ENCODE assay signal across 32 cellular contexts in the genomic region with DNA sequence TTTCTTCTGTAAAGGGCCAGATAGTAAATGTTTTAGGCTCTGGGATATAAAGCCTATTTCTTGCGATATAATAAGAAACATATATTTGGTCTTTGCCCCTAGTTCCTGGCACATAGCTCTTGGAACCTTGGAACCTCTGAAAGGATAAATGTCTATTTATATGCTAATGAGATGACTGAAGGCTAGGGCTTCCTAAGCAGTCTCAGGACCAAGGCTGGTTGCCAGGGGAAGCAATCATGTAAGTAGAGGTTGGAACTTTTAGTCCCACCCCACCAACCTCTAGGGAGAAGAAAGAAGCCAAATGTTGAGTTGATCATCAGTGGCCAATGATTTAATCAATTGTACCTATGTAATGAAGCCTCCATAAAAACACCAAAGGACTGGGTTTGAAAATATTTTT.
"Had no signal": no experiment of that assay in that cellular context is flagged by ENCODE, and none has a peak within 500 bp of the region (broad histone marks: within the 10 kb centered on the region; RNA-seq: fewer than 3 reads in every experiment).

No MANE protein-coding gene starts in this region.

- ATAC-seq: activated CD4-positive, CD25-positive, alpha-beta regulatory T cell treated with anti-CD3 and anti-CD28 coated beads, Interleukin-2, amount 50 U/mL, for 24 hours; activated naive CD4-positive, alpha-beta T cell treated with anti-CD3 and anti-CD28 coated beads, Interleukin-2, amount 50 U/mL, for 72 hours; activated T-cell treated with anti-CD3 and anti-CD28 coated beads, Interleukin-2, amount 50 U/mL, for 4 hours; K562 had no signal

- DNase-seq: activated CD4-positive, alpha-beta memory T cell treated with anti-CD3 and anti-CD28 coated beads for 36 hours; activated CD4-positive, alpha-beta T cell treated with anti-CD3 and anti-CD28 coated beads for 4 hours; activated CD4-positive, alpha-beta T cell treated with anti-CD3 and anti-CD28 coated beads, Interleukin-2, amount 50 U/mL, for 1 hour; activated CD8-positive, alpha-beta memory T cell treated with anti-CD3 and anti-CD28 coated beads, Interleukin-2, amount 50 U/mL, for 4 hours; activated gamma-delta T cell treated with Interleukin-2 at 50 U/mL for 16 hours; activated naive CD4-positive, alpha-beta T cell treated with anti-CD3 and anti-CD28 coated beads for 36 hours; activated T-cell treated with anti-CD3 and anti-CD28 coated beads for 4 hours; activated T-cell treated with anti-CD3 and anti-CD28 coated beads, Interleukin-2, amount 50 U/mL, for 4 hours; adrenal gland; central memory CD4-positive, alpha-beta T cell; NCI-H1092 treated with DMSO at 0.1 percent for 48 hours; NCI-H1417; NCI-H146; NCI-H187; NCI-H2029 treated with DMSO at 0.1 percent for 48 hours; NCI-H2107; NCI-H226; NCI-H446 treated with DMSO at 0.1 percent for 48 hours; NCI-H524; NCI-H69; NCI-H82; OCI-M1; SHP77 treated with DMSO at 0.1 percent for 48 hours; SK-N-SH had no signal

- H3K27ac ChIP-seq: adrenal gland, SJSA1 had no signal

- H3K4me3 ChIP-seq: adrenal gland, K562, SJSA1 had no signal

- H3K4me1 Mint-ChIP-seq: brain had no signal

- H3K36me3 Mint-ChIP-seq: activated CD4-positive, alpha-beta memory T cell treated with anti-CD3 and anti-CD28 coated beads for 36 hours; activated naive CD4-positive, alpha-beta T cell treated with anti-CD3 and anti-CD28 coated beads, Interleukin-2, amount 50 U/mL, for 72 hours; brain had no signal

- H3K27me3 Mint-ChIP-seq: activated CD4-positive, alpha-beta memory T cell treated with anti-CD3 and anti-CD28 coated beads for 36 hours had no signal

- H3K9ac ChIP-seq: SK-N-SH had no signal

- H3K4me2 ChIP-seq: SK-N-SH had no signal

- H3K36me3 ChIP-seq: adrenal gland, SJSA1 had no signal

- H3K27me3 ChIP-seq: adrenal gland, SJSA1 had no signal

- H3K9me3 ChIP-seq: adrenal gland, SJSA1, SK-N-SH had no signal

- H3K4me1 ChIP-seq: adrenal gland, SJSA1 had no signal

- H3K9me3 Mint-ChIP-seq: activated CD4-positive, alpha-beta memory T cell treated with anti-CD3 and anti-CD28 coated beads for 36 hours; activated naive CD4-positive, alpha-beta T cell treated with anti-CD3 and anti-CD28 coated beads for 36 hours; activated naive CD4-positive, alpha-beta T cell treated with anti-CD3 and anti-CD28 coated beads, Interleukin-2, amount 50 U/mL, for 72 hours; activated T-cell treated with anti-CD3 and anti-CD28 coated beads, Interleukin-2, amount 50 U/mL, for 4 hours; activated T-helper 1 cell treated with anti-CD3 and anti-CD28 coated beads, Interleukin-12 subunit alpha, Interleukin-12 subunit beta, Interleukin-2, Interleukin-4 antibody, amounts not matched to agents 30 ng/mL and 10 ng/mL and 1 ng/mL, durations not matched to agents 14 hours and 24 hours and 36 hours; T-helper 2 cell treated with Interferon-gamma antibody and Interleukin-4, amounts not matched to agents 5 μg/mL and 100 μg/mL, for 36 hours had no signal

- H3K9me2 ChIP-seq: SK-N-SH had no signal

- H3K4me3 Mint-ChIP-seq: activated CD4-positive, alpha-beta memory T cell treated with anti-CD3 and anti-CD28 coated beads for 36 hours; activated naive CD4-positive, alpha-beta T cell treated with anti-CD3 and anti-CD28 coated beads for 36 hours; activated T-cell treated with anti-CD3 and anti-CD28 coated beads, Interleukin-2, amount 50 U/mL, for 4 hours; activated T-helper 1 cell treated with anti-CD3 and anti-CD28 coated beads, Interleukin-12 subunit alpha, Interleukin-12 subunit beta, Interleukin-2, Interleukin-4 antibody, amounts not matched to agents 30 ng/mL and 10 ng/mL and 1 ng/mL, durations not matched to agents 14 hours and 24 hours and 36 hours; brain; T-helper 1 cell treated with Interleukin-12 subunit alpha and Interleukin-12 subunit beta and Interleukin-4 antibody, amounts not matched to agents 30 μg/mL and 1 μg/mL, for 36 hours; T-helper 2 cell treated with Interferon-gamma antibody and Interleukin-4, amounts not matched to agents 5 μg/mL and 100 μg/mL, for 36 hours had no signal

- H3K27ac Mint-ChIP-seq: activated CD4-positive, alpha-beta memory T cell treated with anti-CD3 and anti-CD28 coated beads for 36 hours; activated naive CD4-positive, alpha-beta T cell treated with anti-CD3 and anti-CD28 coated beads for 36 hours; activated naive CD4-positive, alpha-beta T cell treated with anti-CD3 and anti-CD28 coated beads, Interleukin-2, amount 50 U/mL, for 72 hours; activated T-helper 1 cell treated with anti-CD3 and anti-CD28 coated beads, Interleukin-12 subunit alpha, Interleukin-12 subunit beta, Interleukin-2, Interleukin-4 antibody, amounts not matched to agents 30 ng/mL and 10 ng/mL and 1 ng/mL, durations not matched to agents 14 hours and 24 hours and 36 hours; brain; T-helper 1 cell treated with Interleukin-12 subunit alpha and Interleukin-12 subunit beta and Interleukin-4 antibody, amounts not matched to agents 30 μg/mL and 1 μg/mL, for 36 hours; T-helper 2 cell treated with Interferon-gamma antibody and Interleukin-4, amounts not matched to agents 5 μg/mL and 100 μg/mL, for 36 hours had no signal
